Comparison of ENCODE assay signal across 1 cellular context in genomic region chr11:65952052-65952521, GRCh38.
TF ChIP-seq lines count a peak whose summit lies in the region.

No MANE protein-coding gene starts in this region.

TF ChIP-seq in HepG2, 621 proteins besides CTCF, POLR2A, EP300 and RAD21 (continues in another document):
- peak; percentile 53 for TF ChIP-seq SAP130 (CRISPR knock-in tag; IDR thresholded peaks at IDR 0.05; ENCODE audit: low read depth)
- TF ChIP-seq FOXK2 (IDR thresholded peaks at IDR 0.05) = peak; percentile 51; the same call in 1 of the 2 replicates
- TF ChIP-seq CHD2 (IDR thresholded peaks at IDR 0.05; ENCODE audit: low read depth, low read length) = no peak
- TF ChIP-seq, protein P1, sequence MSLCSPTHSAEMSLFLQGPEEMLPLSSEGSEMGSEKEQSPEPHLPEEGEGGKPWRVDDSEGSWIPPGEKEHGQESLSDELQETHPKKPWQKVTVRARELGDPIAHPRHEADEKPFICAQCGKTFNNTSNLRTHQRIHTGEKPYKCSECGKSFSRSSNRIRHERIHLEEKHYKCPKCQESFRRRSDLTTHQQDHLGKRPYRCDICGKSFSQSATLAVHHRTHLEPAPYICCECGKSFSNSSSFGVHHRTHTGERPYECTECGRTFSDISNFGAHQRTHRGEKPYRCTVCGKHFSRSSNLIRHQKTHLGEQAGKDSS (CRISPR knock-in tag; IDR thresholded peaks at IDR 0.05; ENCODE audit: borderline replicate concordance, low read depth) = no peak
- TF ChIP-seq ATF3 (CRISPR knock-in tag; IDR thresholded peaks at IDR 0.05) = no peak
- TF ChIP-seq, protein P2, sequence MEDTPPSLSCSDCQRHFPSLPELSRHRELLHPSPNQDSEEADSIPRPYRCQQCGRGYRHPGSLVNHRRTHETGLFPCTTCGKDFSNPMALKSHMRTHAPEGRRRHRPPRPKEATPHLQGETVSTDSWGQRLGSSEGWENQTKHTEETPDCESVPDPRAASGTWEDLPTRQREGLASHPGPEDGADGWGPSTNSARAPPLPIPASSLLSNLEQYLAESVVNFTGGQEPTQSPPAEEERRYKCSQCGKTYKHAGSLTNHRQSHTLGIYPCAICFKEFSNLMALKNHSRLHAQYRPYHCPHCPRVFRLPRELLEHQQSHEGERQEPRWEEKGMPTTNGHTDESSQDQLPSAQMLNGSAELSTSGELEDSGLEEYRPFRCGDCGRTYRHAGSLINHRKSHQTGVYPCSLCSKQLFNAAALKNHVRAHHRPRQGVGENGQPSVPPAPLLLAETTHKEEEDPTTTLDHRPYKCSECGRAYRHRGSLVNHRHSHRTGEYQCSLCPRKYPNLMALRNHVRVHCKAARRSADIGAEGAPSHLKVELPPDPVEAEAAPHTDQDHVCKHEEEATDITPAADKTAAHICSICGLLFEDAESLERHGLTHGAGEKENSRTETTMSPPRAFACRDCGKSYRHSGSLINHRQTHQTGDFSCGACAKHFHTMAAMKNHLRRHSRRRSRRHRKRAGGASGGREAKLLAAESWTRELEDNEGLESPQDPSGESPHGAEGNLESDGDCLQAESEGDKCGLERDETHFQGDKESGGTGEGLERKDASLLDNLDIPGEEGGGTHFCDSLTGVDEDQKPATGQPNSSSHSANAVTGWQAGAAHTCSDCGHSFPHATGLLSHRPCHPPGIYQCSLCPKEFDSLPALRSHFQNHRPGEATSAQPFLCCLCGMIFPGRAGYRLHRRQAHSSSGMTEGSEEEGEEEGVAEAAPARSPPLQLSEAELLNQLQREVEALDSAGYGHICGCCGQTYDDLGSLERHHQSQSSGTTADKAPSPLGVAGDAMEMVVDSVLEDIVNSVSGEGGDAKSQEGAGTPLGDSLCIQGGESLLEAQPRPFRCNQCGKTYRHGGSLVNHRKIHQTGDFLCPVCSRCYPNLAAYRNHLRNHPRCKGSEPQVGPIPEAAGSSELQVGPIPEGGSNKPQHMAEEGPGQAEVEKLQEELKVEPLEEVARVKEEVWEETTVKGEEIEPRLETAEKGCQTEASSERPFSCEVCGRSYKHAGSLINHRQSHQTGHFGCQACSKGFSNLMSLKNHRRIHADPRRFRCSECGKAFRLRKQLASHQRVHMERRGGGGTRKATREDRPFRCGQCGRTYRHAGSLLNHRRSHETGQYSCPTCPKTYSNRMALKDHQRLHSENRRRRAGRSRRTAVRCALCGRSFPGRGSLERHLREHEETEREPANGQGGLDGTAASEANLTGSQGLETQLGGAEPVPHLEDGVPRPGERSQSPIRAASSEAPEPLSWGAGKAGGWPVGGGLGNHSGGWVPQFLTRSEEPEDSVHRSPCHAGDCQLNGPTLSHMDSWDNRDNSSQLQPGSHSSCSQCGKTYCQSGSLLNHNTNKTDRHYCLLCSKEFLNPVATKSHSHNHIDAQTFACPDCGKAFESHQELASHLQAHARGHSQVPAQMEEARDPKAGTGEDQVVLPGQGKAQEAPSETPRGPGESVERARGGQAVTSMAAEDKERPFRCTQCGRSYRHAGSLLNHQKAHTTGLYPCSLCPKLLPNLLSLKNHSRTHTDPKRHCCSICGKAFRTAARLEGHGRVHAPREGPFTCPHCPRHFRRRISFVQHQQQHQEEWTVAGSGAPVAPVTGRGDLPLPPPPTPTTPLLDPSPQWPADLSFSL (CRISPR knock-in tag; IDR thresholded peaks at IDR 0.05) = peak; percentile 96
- TF ChIP-seq, protein P3, sequence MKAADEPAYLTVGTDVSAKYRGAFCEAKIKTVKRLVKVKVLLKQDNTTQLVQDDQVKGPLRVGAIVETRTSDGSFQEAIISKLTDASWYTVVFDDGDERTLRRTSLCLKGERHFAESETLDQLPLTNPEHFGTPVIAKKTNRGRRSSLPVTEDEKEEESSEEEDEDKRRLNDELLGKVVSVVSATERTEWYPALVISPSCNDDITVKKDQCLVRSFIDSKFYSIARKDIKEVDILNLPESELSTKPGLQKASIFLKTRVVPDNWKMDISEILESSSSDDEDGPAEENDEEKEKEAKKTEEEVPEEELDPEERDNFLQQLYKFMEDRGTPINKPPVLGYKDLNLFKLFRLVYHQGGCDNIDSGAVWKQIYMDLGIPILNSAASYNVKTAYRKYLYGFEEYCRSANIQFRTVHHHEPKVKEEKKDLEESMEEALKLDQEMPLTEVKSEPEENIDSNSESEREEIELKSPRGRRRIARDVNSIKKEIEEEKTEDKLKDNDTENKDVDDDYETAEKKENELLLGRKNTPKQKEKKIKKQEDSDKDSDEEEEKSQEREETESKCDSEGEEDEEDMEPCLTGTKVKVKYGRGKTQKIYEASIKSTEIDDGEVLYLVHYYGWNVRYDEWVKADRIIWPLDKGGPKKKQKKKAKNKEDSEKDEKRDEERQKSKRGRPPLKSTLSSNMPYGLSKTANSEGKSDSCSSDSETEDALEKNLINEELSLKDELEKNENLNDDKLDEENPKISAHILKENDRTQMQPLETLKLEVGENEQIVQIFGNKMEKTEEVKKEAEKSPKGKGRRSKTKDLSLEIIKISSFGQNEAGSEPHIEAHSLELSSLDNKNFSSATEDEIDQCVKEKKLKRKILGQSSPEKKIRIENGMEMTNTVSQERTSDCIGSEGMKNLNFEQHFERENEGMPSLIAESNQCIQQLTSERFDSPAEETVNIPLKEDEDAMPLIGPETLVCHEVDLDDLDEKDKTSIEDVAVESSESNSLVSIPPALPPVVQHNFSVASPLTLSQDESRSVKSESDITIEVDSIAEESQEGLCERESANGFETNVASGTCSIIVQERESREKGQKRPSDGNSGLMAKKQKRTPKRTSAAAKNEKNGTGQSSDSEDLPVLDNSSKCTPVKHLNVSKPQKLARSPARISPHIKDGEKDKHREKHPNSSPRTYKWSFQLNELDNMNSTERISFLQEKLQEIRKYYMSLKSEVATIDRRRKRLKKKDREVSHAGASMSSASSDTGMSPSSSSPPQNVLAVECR (CRISPR knock-in tag; IDR thresholded peaks at IDR 0.05; ENCODE audit: borderline replicate concordance) = peak; percentile 47; the same call in 1 of the 2 replicates
- TF ChIP-seq FOXP1 (IDR thresholded peaks at IDR 0.05) = peak; percentile 48; the same call in 1 of the 2 replicates
- peak; percentile 66 for TF ChIP-seq FOXP1 (CRISPR knock-in tag; IDR thresholded peaks at IDR 0.05)
- no peak; the same call in 1 of the 2 replicates for TF ChIP-seq ZFX (CRISPR knock-in tag; IDR thresholded peaks at IDR 0.05; ENCODE audit: low read depth)
- 0 out of 2 replicates have a peak, but pooled peaks have one; percentile 11 for TF ChIP-seq ZMYM4 (CRISPR knock-in tag; IDR thresholded peaks at IDR 0.05)
- TF ChIP-seq GATAD2A (CRISPR knock-in tag; IDR thresholded peaks at IDR 0.05) = peak; percentile 55; the same call in 1 of the 2 replicates
- no peak for TF ChIP-seq POLR2G (IDR thresholded peaks at IDR 0.05; ENCODE audit: low read depth, low read length)
- peak; percentile 62; the same call in 1 of the 2 replicates for TF ChIP-seq ZNF644 (CRISPR knock-in tag; IDR thresholded peaks at IDR 0.05; ENCODE audit: low read depth)
- TF ChIP-seq MIXL1 (CRISPR knock-in tag; IDR thresholded peaks at IDR 0.05) = peak; percentile 31; the same call in 1 of the 2 replicates
- TF ChIP-seq FOXC1 (CRISPR knock-in tag; IDR thresholded peaks at IDR 0.05; ENCODE audit: borderline replicate concordance) = 0 out of 2 replicates have a peak, but pooled peaks have one; percentile 61
- TF ChIP-seq ZNF20 (CRISPR knock-in tag; IDR thresholded peaks at IDR 0.05) = no peak
- TF ChIP-seq ZNF24 (IDR thresholded peaks at IDR 0.05) = no peak
- peak; percentile 90; the same call in 1 of the 2 replicates for TF ChIP-seq ZMYM2 (CRISPR knock-in tag; IDR thresholded peaks at IDR 0.05)
- no peak for TF ChIP-seq SP1 (IDR thresholded peaks at IDR 0.05)
- no peak for TF ChIP-seq SP1 (CRISPR knock-in tag; IDR thresholded peaks at IDR 0.05)
- 0 out of 2 replicates have a peak, but pooled peaks have one; percentile 35 for TF ChIP-seq ZNF564 (CRISPR knock-in tag; IDR thresholded peaks at IDR 0.05)
- TF ChIP-seq ZNF710 (CRISPR knock-in tag; IDR thresholded peaks at IDR 0.05; ENCODE audit: borderline replicate concordance) = no peak
- TF ChIP-seq SKI (IDR thresholded peaks at IDR 0.05; ENCODE audit: partially characterized antibody) = peak; percentile 40
- TF ChIP-seq TEAD3 (CRISPR knock-in tag; optimal IDR thresholded peaks at IDR 0.05; ENCODE audit: borderline replicate concordance) = peak; percentile 47
- TF ChIP-seq LCORL (IDR thresholded peaks at IDR 0.05) = peak; percentile 93
- TF ChIP-seq LCORL (CRISPR knock-in tag; IDR thresholded peaks at IDR 0.05) = peak; percentile 97
- TF ChIP-seq FOXA3 (CRISPR knock-in tag; IDR thresholded peaks at IDR 0.05) = peak; percentile 61; the same call in 1 of the 2 replicates
- TF ChIP-seq PITX1 (CRISPR knock-in tag; IDR thresholded peaks at IDR 0.05) = 0 out of 2 replicates have a peak, but pooled peaks have one; percentile 34
- no peak for TF ChIP-seq ZNF567 (CRISPR knock-in tag; IDR thresholded peaks at IDR 0.05; ENCODE audit: borderline replicate concordance)
- TF ChIP-seq HDAC1 (CRISPR knock-in tag; IDR thresholded peaks at IDR 0.05) = peak; percentile 50
- TF ChIP-seq ZNF362 (CRISPR knock-in tag; IDR thresholded peaks at IDR 0.05; ENCODE audit: borderline replicate concordance) = peak; percentile 46; the same call in 1 of the 2 replicates
- TF ChIP-seq SALL1 (CRISPR knock-in tag; IDR thresholded peaks at IDR 0.05) = peak; percentile 91
- peak; percentile 39; the same call in 1 of the 2 replicates for TF ChIP-seq MED1 (CRISPR knock-in tag; IDR thresholded peaks at IDR 0.05)
- TF ChIP-seq SP2 (CRISPR knock-in tag; IDR thresholded peaks at IDR 0.05) = no peak
- no peak for TF ChIP-seq PBX2 (CRISPR knock-in tag; IDR thresholded peaks at IDR 0.05)
- TF ChIP-seq SMARCC2 (IDR thresholded peaks at IDR 0.05) = no peak
- TF ChIP-seq FOXA1 (IDR thresholded peaks at IDR 0.05) = no peak
- TF ChIP-seq FOXA1 (CRISPR knock-in tag; IDR thresholded peaks at IDR 0.05) = peak; percentile 47; the same call in 1 of the 2 replicates
- 0 out of 2 replicates have a peak, but pooled peaks have one; percentile 20 for TF ChIP-seq IRF2 (CRISPR knock-in tag; IDR thresholded peaks at IDR 0.05)
- TF ChIP-seq, protein P4, sequence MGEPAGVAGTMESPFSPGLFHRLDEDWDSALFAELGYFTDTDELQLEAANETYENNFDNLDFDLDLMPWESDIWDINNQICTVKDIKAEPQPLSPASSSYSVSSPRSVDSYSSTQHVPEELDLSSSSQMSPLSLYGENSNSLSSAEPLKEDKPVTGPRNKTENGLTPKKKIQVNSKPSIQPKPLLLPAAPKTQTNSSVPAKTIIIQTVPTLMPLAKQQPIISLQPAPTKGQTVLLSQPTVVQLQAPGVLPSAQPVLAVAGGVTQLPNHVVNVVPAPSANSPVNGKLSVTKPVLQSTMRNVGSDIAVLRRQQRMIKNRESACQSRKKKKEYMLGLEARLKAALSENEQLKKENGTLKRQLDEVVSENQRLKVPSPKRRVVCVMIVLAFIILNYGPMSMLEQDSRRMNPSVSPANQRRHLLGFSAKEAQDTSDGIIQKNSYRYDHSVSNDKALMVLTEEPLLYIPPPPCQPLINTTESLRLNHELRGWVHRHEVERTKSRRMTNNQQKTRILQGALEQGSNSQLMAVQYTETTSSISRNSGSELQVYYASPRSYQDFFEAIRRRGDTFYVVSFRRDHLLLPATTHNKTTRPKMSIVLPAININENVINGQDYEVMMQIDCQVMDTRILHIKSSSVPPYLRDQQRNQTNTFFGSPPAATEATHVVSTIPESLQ (CRISPR knock-in tag; conservative IDR thresholded peaks at IDR 0.05) = no peak
- TF ChIP-seq NCOA5 (CRISPR knock-in tag; IDR thresholded peaks at IDR 0.05) = no peak
- TF ChIP-seq TBX3 (IDR thresholded peaks at IDR 0.05; ENCODE audit: borderline replicate concordance) = 0 out of 2 replicates have a peak, but pooled peaks have one; percentile 24
- TF ChIP-seq, protein P5, sequence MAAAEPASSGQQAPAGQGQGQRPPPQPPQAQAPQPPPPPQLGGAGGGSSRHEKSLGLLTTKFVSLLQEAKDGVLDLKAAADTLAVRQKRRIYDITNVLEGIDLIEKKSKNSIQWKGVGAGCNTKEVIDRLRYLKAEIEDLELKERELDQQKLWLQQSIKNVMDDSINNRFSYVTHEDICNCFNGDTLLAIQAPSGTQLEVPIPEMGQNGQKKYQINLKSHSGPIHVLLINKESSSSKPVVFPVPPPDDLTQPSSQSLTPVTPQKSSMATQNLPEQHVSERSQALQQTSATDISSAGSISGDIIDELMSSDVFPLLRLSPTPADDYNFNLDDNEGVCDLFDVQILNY (CRISPR knock-in tag; conservative IDR thresholded peaks at IDR 0.05) = no peak
- TF ChIP-seq JDP2 (CRISPR knock-in tag; IDR thresholded peaks at IDR 0.05; ENCODE audit: borderline replicate concordance) = no peak
